In the genomic region with DNA sequence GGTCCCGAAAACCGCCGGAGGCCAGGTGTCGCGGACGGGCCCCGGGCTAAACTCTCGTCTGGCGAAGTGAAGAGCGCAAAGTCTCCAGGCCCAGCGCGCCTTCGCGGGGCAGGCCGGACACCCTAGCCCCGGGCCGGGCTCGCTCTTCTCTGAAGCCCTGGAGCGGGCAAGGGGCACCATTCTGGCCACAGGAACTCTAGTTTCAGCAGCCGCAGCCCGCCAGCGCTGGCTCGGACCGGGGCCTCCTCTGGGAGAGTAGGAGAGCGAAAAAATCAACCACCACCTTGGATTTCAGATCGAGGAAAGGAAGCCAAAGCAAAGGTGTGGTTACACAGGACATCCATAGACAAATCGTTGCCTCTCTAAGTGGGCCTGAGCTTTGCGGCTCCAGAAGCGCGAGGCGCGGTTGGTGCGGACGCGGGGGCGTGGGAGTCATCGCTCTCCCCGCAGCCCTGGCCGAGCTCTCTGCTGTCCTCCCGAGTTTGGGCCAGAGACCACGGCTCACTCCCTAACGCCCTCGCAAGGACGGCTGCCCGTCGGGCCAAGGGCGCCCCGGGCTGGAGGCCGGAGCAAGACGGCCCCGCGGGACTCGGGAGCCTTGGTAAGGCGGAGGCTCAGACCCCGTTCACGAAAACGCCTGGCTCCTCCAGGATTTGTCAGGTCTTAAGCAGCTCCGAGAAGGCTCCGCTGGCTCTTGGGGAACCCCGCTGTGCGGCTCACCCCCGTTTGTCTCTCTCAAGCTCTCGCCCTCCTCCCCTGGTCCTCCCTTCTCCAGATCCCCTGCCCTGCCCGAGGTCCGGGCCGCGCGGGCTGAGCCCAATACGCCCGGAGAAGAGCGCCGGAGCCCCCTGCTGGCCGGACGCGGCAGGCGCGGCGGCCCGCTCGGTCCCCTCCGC, we compare ENCODE assay signal across 1 cellular context.
TF ChIP-seq lines count a peak whose summit lies in the region.

No MANE protein-coding gene starts in this region.

TF ChIP-seq in IMR-90, 13 proteins besides CTCF, POLR2A, EP300 and RAD21 (continued from another document):
- no peak for TF ChIP-seq ELK1 (IDR thresholded peaks at IDR 0.05; ENCODE audit: borderline replicate concordance, low read depth, low read length)
- no peak for TF ChIP-seq MXI1 (IDR thresholded peaks at IDR 0.05; ENCODE audit: borderline replicate concordance, low read depth, low read length)
- TF ChIP-seq, protein P1, sequence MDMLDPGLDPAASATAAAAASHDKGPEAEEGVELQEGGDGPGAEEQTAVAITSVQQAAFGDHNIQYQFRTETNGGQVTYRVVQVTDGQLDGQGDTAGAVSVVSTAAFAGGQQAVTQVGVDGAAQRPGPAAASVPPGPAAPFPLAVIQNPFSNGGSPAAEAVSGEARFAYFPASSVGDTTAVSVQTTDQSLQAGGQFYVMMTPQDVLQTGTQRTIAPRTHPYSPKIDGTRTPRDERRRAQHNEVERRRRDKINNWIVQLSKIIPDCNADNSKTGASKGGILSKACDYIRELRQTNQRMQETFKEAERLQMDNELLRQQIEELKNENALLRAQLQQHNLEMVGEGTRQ (IDR thresholded peaks at IDR 0.05; ENCODE audit: low read depth, low read length), result no peak
- no peak for TF ChIP-seq CHD1 (IDR thresholded peaks at IDR 0.05; ENCODE audit: low read depth, low read length)
- peak; percentile 64 for TF ChIP-seq SMC3 (IDR thresholded peaks at IDR 0.05; ENCODE audit: low read depth, low read length)
- TF ChIP-seq RCOR1 (IDR thresholded peaks at IDR 0.05; ENCODE audit: insufficient replicate concordance, low read length), result no peak
